ENCODE assay signal across 2 cellular contexts in the genomic region with DNA sequence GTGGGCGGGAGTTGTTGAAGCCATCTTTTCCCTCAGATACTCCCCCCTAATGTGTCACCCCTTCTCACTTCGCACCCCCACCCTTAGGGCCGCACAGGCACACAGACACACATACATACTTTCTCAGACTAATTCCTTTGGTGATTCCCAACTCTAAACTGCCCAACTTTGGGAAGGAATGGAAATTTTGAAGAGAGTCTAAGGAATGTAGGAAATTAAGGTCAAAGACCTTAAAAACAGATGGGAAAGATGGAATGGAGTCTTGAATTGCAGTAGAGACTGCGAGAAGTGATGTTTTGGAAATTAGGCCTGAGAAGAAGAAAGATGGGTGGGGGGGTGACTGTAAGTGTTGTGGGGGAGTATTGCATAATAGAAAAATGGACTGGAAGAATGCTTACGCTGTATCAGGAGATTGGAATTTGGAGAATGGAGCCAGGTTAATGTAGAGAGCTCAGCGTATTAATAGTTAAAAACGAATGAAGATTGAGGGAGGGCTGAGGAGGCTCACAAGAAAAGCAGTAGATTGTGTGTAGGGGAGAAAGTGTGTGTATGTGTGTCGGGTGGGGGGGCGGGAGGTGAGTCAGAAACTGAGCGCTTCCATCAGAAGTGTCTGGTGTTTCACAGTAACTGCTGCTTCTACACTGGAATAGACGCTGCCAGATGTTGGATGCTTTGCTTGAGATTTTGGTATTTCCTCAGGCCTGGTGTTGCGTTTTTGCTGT.
TF ChIP-seq lines count a peak whose summit lies in the region.

No MANE protein-coding gene starts in this region.

TF ChIP-seq in SK-N-SH, 30 proteins besides CTCF, POLR2A, EP300 and RAD21:
- TF ChIP-seq, protein P1, sequence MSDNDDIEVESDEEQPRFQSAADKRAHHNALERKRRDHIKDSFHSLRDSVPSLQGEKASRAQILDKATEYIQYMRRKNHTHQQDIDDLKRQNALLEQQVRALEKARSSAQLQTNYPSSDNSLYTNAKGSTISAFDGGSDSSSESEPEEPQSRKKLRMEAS (IDR thresholded peaks at IDR 0.05; ENCODE audit: low read depth), result 0 out of 2 replicates have a peak, but pooled peaks have one; percentile 10
- TF ChIP-seq, protein P2, sequence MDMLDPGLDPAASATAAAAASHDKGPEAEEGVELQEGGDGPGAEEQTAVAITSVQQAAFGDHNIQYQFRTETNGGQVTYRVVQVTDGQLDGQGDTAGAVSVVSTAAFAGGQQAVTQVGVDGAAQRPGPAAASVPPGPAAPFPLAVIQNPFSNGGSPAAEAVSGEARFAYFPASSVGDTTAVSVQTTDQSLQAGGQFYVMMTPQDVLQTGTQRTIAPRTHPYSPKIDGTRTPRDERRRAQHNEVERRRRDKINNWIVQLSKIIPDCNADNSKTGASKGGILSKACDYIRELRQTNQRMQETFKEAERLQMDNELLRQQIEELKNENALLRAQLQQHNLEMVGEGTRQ (IDR thresholded peaks at IDR 0.05; ENCODE audit: borderline replicate concordance, low read depth, low read length), result no peak
- no peak for TF ChIP-seq RCOR1 (IDR thresholded peaks at IDR 0.05; ENCODE audit: low read length)
- peak; percentile 23; the same call in 1 of the 2 replicates for TF ChIP-seq JUND (IDR thresholded peaks at IDR 0.05)

TF ChIP-seq in H1, 55 proteins besides CTCF, POLR2A, EP300 and RAD21:
- TF ChIP-seq SIN3A (conservative IDR thresholded peaks at IDR 0.05 in 1 of 2, IDR thresholded peaks at IDR 0.05 in 1 of 2; ENCODE audit: low read depth in 1 of 2, low read length in 2 of 2) (no peak), TEAD4 (IDR thresholded peaks at IDR 0.05; ENCODE audit: low read depth, low read length) (no peak), JUN (IDR thresholded peaks at IDR 0.05; ENCODE audit: low read depth, low read length) (no peak), CTBP2 (IDR thresholded peaks at IDR 0.05; ENCODE audit: borderline replicate concordance, insufficient read depth, insufficient read length, low read length) (no peak), ZNF274 (IDR thresholded peaks at IDR 0.05; ENCODE audit: borderline replicate concordance, extremely low read depth, low read length) (no peak), CEBPB (IDR thresholded peaks at IDR 0.05; ENCODE audit: low read depth, low read length) (no peak), YY1 (IDR thresholded peaks at IDR 0.05; ENCODE audit: low read depth, low read length) (no peak), SP1 (IDR thresholded peaks at IDR 0.05; ENCODE audit: low read depth, low read length) (no peak), RBBP5 (IDR thresholded peaks at IDR 0.05; ENCODE audit: borderline replicate concordance, low read depth, low read length) (no peak), FOSL1 (IDR thresholded peaks at IDR 0.05; ENCODE audit: insufficient read depth, low read depth, low read length) (no peak), TBP (IDR thresholded peaks at IDR 0.05; ENCODE audit: low read depth, low read length) (no peak)
- TF ChIP-seq, protein P3, sequence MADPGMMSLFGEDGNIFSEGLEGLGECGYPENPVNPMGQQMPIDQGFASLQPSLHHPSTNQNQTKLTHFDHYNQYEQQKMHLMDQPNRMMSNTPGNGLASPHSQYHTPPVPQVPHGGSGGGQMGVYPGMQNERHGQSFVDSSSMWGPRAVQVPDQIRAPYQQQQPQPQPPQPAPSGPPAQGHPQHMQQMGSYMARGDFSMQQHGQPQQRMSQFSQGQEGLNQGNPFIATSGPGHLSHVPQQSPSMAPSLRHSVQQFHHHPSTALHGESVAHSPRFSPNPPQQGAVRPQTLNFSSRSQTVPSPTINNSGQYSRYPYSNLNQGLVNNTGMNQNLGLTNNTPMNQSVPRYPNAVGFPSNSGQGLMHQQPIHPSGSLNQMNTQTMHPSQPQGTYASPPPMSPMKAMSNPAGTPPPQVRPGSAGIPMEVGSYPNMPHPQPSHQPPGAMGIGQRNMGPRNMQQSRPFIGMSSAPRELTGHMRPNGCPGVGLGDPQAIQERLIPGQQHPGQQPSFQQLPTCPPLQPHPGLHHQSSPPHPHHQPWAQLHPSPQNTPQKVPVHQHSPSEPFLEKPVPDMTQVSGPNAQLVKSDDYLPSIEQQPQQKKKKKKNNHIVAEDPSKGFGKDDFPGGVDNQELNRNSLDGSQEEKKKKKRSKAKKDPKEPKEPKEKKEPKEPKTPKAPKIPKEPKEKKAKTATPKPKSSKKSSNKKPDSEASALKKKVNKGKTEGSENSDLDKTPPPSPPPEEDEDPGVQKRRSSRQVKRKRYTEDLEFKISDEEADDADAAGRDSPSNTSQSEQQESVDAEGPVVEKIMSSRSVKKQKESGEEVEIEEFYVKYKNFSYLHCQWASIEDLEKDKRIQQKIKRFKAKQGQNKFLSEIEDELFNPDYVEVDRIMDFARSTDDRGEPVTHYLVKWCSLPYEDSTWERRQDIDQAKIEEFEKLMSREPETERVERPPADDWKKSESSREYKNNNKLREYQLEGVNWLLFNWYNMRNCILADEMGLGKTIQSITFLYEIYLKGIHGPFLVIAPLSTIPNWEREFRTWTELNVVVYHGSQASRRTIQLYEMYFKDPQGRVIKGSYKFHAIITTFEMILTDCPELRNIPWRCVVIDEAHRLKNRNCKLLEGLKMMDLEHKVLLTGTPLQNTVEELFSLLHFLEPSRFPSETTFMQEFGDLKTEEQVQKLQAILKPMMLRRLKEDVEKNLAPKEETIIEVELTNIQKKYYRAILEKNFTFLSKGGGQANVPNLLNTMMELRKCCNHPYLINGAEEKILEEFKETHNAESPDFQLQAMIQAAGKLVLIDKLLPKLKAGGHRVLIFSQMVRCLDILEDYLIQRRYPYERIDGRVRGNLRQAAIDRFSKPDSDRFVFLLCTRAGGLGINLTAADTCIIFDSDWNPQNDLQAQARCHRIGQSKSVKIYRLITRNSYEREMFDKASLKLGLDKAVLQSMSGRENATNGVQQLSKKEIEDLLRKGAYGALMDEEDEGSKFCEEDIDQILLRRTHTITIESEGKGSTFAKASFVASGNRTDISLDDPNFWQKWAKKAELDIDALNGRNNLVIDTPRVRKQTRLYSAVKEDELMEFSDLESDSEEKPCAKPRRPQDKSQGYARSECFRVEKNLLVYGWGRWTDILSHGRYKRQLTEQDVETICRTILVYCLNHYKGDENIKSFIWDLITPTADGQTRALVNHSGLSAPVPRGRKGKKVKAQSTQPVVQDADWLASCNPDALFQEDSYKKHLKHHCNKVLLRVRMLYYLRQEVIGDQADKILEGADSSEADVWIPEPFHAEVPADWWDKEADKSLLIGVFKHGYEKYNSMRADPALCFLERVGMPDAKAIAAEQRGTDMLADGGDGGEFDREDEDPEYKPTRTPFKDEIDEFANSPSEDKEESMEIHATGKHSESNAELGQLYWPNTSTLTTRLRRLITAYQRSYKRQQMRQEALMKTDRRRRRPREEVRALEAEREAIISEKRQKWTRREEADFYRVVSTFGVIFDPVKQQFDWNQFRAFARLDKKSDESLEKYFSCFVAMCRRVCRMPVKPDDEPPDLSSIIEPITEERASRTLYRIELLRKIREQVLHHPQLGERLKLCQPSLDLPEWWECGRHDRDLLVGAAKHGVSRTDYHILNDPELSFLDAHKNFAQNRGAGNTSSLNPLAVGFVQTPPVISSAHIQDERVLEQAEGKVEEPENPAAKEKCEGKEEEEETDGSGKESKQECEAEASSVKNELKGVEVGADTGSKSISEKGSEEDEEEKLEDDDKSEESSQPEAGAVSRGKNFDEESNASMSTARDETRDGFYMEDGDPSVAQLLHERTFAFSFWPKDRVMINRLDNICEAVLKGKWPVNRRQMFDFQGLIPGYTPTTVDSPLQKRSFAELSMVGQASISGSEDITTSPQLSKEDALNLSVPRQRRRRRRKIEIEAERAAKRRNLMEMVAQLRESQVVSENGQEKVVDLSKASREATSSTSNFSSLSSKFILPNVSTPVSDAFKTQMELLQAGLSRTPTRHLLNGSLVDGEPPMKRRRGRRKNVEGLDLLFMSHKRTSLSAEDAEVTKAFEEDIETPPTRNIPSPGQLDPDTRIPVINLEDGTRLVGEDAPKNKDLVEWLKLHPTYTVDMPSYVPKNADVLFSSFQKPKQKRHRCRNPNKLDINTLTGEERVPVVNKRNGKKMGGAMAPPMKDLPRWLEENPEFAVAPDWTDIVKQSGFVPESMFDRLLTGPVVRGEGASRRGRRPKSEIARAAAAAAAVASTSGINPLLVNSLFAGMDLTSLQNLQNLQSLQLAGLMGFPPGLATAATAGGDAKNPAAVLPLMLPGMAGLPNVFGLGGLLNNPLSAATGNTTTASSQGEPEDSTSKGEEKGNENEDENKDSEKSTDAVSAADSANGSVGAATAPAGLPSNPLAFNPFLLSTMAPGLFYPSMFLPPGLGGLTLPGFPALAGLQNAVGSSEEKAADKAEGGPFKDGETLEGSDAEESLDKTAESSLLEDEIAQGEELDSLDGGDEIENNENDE (IDR thresholded peaks at IDR 0.05; ENCODE audit: insufficient replicate concordance, low read length), result no peak
- TF ChIP-seq, protein P4, sequence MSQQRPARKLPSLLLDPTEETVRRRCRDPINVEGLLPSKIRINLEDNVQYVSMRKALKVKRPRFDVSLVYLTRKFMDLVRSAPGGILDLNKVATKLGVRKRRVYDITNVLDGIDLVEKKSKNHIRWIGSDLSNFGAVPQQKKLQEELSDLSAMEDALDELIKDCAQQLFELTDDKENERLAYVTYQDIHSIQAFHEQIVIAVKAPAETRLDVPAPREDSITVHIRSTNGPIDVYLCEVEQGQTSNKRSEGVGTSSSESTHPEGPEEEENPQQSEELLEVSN (IDR thresholded peaks at IDR 0.05), result no peak
- TF ChIP-seq, protein P5, sequence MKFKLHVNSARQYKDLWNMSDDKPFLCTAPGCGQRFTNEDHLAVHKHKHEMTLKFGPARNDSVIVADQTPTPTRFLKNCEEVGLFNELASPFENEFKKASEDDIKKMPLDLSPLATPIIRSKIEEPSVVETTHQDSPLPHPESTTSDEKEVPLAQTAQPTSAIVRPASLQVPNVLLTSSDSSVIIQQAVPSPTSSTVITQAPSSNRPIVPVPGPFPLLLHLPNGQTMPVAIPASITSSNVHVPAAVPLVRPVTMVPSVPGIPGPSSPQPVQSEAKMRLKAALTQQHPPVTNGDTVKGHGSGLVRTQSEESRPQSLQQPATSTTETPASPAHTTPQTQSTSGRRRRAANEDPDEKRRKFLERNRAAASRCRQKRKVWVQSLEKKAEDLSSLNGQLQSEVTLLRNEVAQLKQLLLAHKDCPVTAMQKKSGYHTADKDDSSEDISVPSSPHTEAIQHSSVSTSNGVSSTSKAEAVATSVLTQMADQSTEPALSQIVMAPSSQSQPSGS (IDR thresholded peaks at IDR 0.05; ENCODE audit: low read length), result no peak
